19 cellular contexts compared by ENCODE assay signal in the genomic region with DNA sequence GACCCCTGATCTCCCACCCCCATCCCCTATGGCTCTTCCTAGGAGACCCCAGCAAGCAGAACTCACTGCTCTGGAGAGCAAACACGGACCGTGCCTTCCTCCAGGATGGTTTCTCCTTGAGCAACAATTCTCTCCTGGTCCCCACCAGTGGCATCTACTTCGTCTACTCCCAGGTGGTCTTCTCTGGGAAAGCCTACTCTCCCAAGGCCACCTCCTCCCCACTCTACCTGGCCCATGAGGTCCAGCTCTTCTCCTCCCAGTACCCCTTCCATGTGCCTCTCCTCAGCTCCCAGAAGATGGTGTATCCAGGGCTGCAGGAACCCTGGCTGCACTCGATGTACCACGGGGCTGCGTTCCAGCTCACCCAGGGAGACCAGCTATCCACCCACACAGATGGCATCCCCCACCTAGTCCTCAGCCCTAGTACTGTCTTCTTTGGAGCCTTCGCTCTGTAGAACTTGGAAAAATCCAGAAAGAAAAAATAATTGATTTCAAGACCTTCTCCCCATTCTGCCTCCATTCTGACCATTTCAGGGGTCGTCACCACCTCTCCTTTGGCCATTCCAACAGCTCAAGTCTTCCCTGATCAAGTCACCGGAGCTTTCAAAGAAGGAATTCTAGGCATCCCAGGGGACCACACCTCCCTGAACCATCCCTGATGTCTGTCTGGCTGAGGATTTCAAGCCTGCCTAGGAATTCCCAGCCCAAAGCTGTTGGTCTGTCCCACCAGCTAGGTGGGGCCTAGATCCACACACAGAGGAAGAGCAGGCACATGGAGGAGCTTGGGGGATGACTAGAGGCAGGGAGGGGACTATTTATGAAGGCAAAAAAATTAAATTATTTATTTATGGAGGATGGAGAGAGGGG. TPM values are rescaled to one million over a fixed set of nuclear protein-coding genes. Genes with fewer than 3 reads are reported as not detected.
A peak's percentile ranks its signal among the peaks of the same experiment; 100 is the strongest.
DNase-seq lines count a peak whose midpoint lies in the region; ATAC-seq and TF ChIP-seq lines count a peak whose summit lies in the region.
"Had no signal": no experiment of that assay in that cellular context is flagged by ENCODE, and none has a peak within 500 bp of the region (broad histone marks: within the 10 kb centered on the region; RNA-seq: fewer than 3 reads in every experiment).

No MANE protein-coding gene starts in this region.

- ATAC-seq in WTC11 (no peak), GM21717 (IDR thresholded peaks at IDR 0.05; ENCODE audit: unreplicated experiment) (no peak), HG02840 (IDR thresholded peaks at IDR 0.05; ENCODE audit: low FRiP score, unreplicated experiment) (no peak)
- ATAC-seq in stimulated activated naive B cell treated with anti-CD40 and anti-IgM and Interleukin-4, amounts not matched to agents 10 μg/mL and 1 μg/mL and 100 μg/mL, for 72 hours (replicated peaks), result no peak

- peaks cover 17% of the 10 kb centered on the region for H3K4me1 Mint-ChIP-seq in WTC11
- H3K4me1 Mint-ChIP-seq in endothelial cell (ENCODE audit: unreplicated experiment), result peaks cover 13% of the 10 kb centered on the region
- H3K4me1 Mint-ChIP-seq in stimulated activated naive B cell treated with anti-CD40 and anti-IgM and Interleukin-4, amounts not matched to agents 10 μg/mL and 1 μg/mL and 100 μg/mL, for 72 hours, result peaks cover 64 to 95% of the 10 kb centered on the region in 2 donors

- H3K9me3 Mint-ChIP-seq in WTC11 (no peaks in the 10 kb centered on the region), endothelial cell (ENCODE audit: unreplicated experiment) (no peaks in the 10 kb centered on the region)
- H3K9me3 Mint-ChIP-seq in stimulated activated naive B cell treated with anti-CD40 and anti-IgM and Interleukin-4, amounts not matched to agents 10 μg/mL and 1 μg/mL and 100 μg/mL, for 72 hours, result no peaks in the 10 kb centered on the region

- H3K4me3 Mint-ChIP-seq in WTC11 (no peak overlapping the region), endothelial cell (ENCODE audit: unreplicated experiment) (no peak overlapping the region)
- peak overlapping the region; percentile 90 to 100 for H3K4me3 Mint-ChIP-seq in stimulated activated naive B cell treated with anti-CD40 and anti-IgM and Interleukin-4, amounts not matched to agents 10 μg/mL and 1 μg/mL and 100 μg/mL, for 72 hours

- TF ChIP-seq CTCF in WTC11 (IDR thresholded peaks at IDR 0.05), result no peak
- no peak for TF ChIP-seq CTCF in endothelial cell (IDR thresholded peaks at IDR 0.05; ENCODE audit: unreplicated experiment)

- H3K27ac Mint-ChIP-seq in WTC11, result peak overlapping the region; percentile 67; the same call in 1 of the 2 replicates
- peak overlapping the region; percentile 42 for H3K27ac Mint-ChIP-seq in endothelial cell (ENCODE audit: unreplicated experiment)
- peak overlapping the region; percentile 100 for H3K27ac Mint-ChIP-seq in stimulated activated naive B cell treated with anti-CD40 and anti-IgM and Interleukin-4, amounts not matched to agents 10 μg/mL and 1 μg/mL and 100 μg/mL, for 72 hours

- peaks cover 24% of the 10 kb centered on the region for H3K27me3 Mint-ChIP-seq in WTC11 (ENCODE audit: low read depth)
- peaks cover 9% of the 10 kb centered on the region for H3K27me3 Mint-ChIP-seq in endothelial cell (ENCODE audit: unreplicated experiment)
- H3K27me3 Mint-ChIP-seq in stimulated activated naive B cell treated with anti-CD40 and anti-IgM and Interleukin-4, amounts not matched to agents 10 μg/mL and 1 μg/mL and 100 μg/mL, for 72 hours, result no peaks in the 10 kb centered on the region

- POLR2A ChIA-PET in WTC11 (lab: Charles Lee), result no interaction called here

- no peaks in the 10 kb centered on the region for H3K36me3 Mint-ChIP-seq in WTC11
- no peaks in the 10 kb centered on the region for H3K36me3 Mint-ChIP-seq in endothelial cell (ENCODE audit: low read depth, unreplicated experiment)
- peaks cover 32 to 51% of the 10 kb centered on the region in 2 donors for H3K36me3 Mint-ChIP-seq in stimulated activated naive B cell treated with anti-CD40 and anti-IgM and Interleukin-4, amounts not matched to agents 10 μg/mL and 1 μg/mL and 100 μg/mL, for 72 hours

- CTCF ChIA-PET in WTC11 (lab: Charles Lee), result interaction anchor here (0.8 to 15.1 kb wide), 10 partner anchors 9 to 76 kb away, joined by 3 to 293 read pairs (median 4); partner anchors contain the start of genes ATP6V1G2, LST1, NCR3 and NFKBIL1

- peak; percentile 32 for DNase-seq in stimulated activated CD4-positive, alpha-beta T cell treated with anti-CD3 and anti-CD28 coated beads, Interleukin-1b, Interleukin-23, amount 100 ng/mL, for 48 hours
- DNase-seq in stimulated activated CD4-positive, alpha-beta T cell treated with anti-CD3 and anti-CD28 coated beads, Interleukin-2, amount 100 ng/mL, for 48 hours, result no peak
- no peak for DNase-seq in WTC11 (ENCODE audit: low spot score)
- DNase-seq in endothelial cell (ENCODE audit: low spot score), result no peak
- DNase-seq in stimulated activated naive B cell treated with anti-CD40 and anti-IgM and Interleukin-4, amounts not matched to agents 10 μg/mL and 1 μg/mL and 100 μg/mL, for 72 hours, result no peak
- DNase-seq in DMS79 (lab: John Stamatoyannopoulos, UW), result no peak
- DNase-seq: adrenal gland, EL, erythroblast, GOT3, head of caudate nucleus, KG1, left cardiac atrium, NCI-H1436 treated with DMSO at 0.1 percent for 48 hours, NCI-H524 had no signal

TF ChIP-seq in WTC11, 78 proteins besides CTCF, POLR2A, EP300 and RAD21 (continues in another document):
- TF ChIP-seq IRF2 (CRISPR knock-in tag; IDR thresholded peaks at IDR 0.05; ENCODE audit: borderline replicate concordance, low read depth), result no peak
- no peak for TF ChIP-seq ZNF121 (CRISPR knock-in tag; IDR thresholded peaks at IDR 0.05)
- no peak for TF ChIP-seq MAX (CRISPR knock-in tag; IDR thresholded peaks at IDR 0.05)
- TF ChIP-seq NFYB (CRISPR knock-in tag; conservative IDR thresholded peaks at IDR 0.05; ENCODE audit: low read depth), result no peak
- TF ChIP-seq SOX15 (CRISPR knock-in tag; IDR thresholded peaks at IDR 0.05), result no peak
- TF ChIP-seq, protein P1, sequence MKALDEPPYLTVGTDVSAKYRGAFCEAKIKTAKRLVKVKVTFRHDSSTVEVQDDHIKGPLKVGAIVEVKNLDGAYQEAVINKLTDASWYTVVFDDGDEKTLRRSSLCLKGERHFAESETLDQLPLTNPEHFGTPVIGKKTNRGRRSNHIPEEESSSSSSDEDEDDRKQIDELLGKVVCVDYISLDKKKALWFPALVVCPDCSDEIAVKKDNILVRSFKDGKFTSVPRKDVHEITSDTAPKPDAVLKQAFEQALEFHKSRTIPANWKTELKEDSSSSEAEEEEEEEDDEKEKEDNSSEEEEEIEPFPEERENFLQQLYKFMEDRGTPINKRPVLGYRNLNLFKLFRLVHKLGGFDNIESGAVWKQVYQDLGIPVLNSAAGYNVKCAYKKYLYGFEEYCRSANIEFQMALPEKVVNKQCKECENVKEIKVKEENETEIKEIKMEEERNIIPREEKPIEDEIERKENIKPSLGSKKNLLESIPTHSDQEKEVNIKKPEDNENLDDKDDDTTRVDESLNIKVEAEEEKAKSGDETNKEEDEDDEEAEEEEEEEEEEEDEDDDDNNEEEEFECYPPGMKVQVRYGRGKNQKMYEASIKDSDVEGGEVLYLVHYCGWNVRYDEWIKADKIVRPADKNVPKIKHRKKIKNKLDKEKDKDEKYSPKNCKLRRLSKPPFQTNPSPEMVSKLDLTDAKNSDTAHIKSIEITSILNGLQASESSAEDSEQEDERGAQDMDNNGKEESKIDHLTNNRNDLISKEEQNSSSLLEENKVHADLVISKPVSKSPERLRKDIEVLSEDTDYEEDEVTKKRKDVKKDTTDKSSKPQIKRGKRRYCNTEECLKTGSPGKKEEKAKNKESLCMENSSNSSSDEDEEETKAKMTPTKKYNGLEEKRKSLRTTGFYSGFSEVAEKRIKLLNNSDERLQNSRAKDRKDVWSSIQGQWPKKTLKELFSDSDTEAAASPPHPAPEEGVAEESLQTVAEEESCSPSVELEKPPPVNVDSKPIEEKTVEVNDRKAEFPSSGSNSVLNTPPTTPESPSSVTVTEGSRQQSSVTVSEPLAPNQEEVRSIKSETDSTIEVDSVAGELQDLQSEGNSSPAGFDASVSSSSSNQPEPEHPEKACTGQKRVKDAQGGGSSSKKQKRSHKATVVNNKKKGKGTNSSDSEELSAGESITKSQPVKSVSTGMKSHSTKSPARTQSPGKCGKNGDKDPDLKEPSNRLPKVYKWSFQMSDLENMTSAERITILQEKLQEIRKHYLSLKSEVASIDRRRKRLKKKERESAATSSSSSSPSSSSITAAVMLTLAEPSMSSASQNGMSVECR (CRISPR knock-in tag; IDR thresholded peaks at IDR 0.05; ENCODE audit: borderline replicate concordance), result no peak
- TF ChIP-seq NR2C2 (CRISPR knock-in tag; IDR thresholded peaks at IDR 0.05), result no peak
- no peak for TF ChIP-seq ZNF138 (CRISPR knock-in tag; conservative IDR thresholded peaks at IDR 0.05)
- no peak for TF ChIP-seq GTF2I (CRISPR knock-in tag; conservative IDR thresholded peaks at IDR 0.05)

RNA-seq across cellular contexts. Expression of gene LTA, which starts 1.4 kb away (rescaled TPM):
- total RNA-seq in WTC11 (2021) (0.46 to 1.2 TPM (median 0.87 TPM) in 3 replicates), endothelial cell (ENCODE audit: unreplicated experiment) (not detected)
- total RNA-seq: left cardiac atrium, urinary bladder had no signal

RNA-seq across cellular contexts. Expression of gene TNF, which starts 1.9 kb away (rescaled TPM):
- total RNA-seq in WTC11 (2021), result 0.23 to 0.46 TPM (median 0.31 TPM) in 3 replicates
- total RNA-seq in endothelial cell (ENCODE audit: unreplicated experiment), result not detected
- total RNA-seq: urinary bladder had no signal

RNA-seq across cellular contexts. Expression of gene LTB, which starts 8.8 kb away (rescaled TPM):
- total RNA-seq in WTC11 (2021) (1.0 to 1.5 TPM (median 1.3 TPM) in 3 replicates), endothelial cell (ENCODE audit: unreplicated experiment) (not detected)

RNA-seq across cellular contexts. Expression of gene LST1, which starts 12.6 kb away (rescaled TPM):
- total RNA-seq in WTC11 (2021) (0.34 to 0.66 TPM in 2 of 3 replicates, not detected in the other), endothelial cell (ENCODE audit: unreplicated experiment) (1.7 TPM)

RNA-seq across cellular contexts. Expression of gene NCR3, which starts 19.3 kb away (rescaled TPM):
- total RNA-seq in WTC11 (2021) (not detected in 3 replicates), endothelial cell (ENCODE audit: unreplicated experiment) (not detected)
- total RNA-seq: mucosa of gallbladder, urinary bladder had no signal

Comparison
In these comparisons a context has a peak if more than half of its experiments do, and no peak if none do; other contexts are left out.
1. H3K27ac Mint-ChIP-seq: peak in every context shown above with its lines; median percentile 100 in stimulated activated naive B cell treated with anti-CD40 and anti-IgM and Interleukin-4, amounts not matched to agents 10 μg/mL and 1 μg/mL and 100 μg/mL, for 72 hours; 67 in WTC11; 42 in endothelial cell.
2. H3K4me3 Mint-ChIP-seq: peak in stimulated activated naive B cell treated with anti-CD40 and anti-IgM and Interleukin-4, amounts not matched to agents 10 μg/mL and 1 μg/mL and 100 μg/mL, for 72 hours (2 of 2); none in WTC11 (single experiment) and endothelial cell (single experiment).